In the genomic region with DNA sequence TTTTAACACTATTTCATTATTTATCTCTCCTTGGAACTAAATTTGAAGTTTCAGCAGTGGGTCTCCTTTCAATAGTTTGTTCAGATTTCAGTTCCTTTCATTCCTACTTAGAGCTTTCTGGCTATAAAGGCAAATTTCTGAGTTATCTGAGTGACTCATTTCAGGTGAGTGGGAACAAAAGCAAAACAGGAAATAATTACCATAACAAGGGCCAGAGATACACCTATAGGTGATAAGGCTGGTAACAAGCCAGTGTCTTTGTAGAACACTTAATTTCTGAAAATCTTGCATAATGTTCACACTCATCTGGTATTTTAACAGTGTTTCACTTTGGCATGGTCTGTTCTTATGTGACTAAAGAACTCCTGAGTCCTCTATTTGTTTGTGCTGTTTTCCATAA, we compare ENCODE assay signal across 15 cellular contexts.
DNase-seq lines count a peak whose midpoint lies in the region; ATAC-seq and TF ChIP-seq lines count a peak whose summit lies in the region.
"Had no signal": no experiment of that assay in that cellular context is flagged by ENCODE, and none has a peak within 500 bp of the region (broad histone marks: within the 10 kb centered on the region; RNA-seq: fewer than 3 reads in every experiment).

No MANE protein-coding gene starts in this region.

- DNase-seq in activated T-cell treated with anti-CD3 and anti-CD28 coated beads, Interleukin-2, amount 50 U/mL, for 24 hours, result no peak
- DNase-seq in activated T-cell treated with anti-CD3 and anti-CD28 coated beads, Interleukin-2, amount 50 U/mL, for 48 hours, result no peak
- DNase-seq in SW480 (ENCODE audit: low spot score), result peak; percentile 33
- no peak for DNase-seq in endodermal cell
- DNase-seq in stimulated activated naive CD8-positive, alpha-beta T cell treated with anti-CD3 and anti-CD28 coated beads, Interleukin-15, amount 100 ng/mL, for 72 hours, result no peak
- no peak for DNase-seq in aorta
- DNase-seq: amniotic stem cell, COR-L47, NCI-H146, PC-9 had no signal

- no peak overlapping the region for H3K4me3 Mint-ChIP-seq in activated T-cell treated with anti-CD3 and anti-CD28 coated beads, Interleukin-2, amount 50 U/mL, for 24 hours
- no peak overlapping the region for H3K4me3 Mint-ChIP-seq in endodermal cell
- peak overlapping the region; percentile 61 to 62 for H3K4me3 Mint-ChIP-seq in stimulated activated naive CD8-positive, alpha-beta T cell treated with anti-CD3 and anti-CD28 coated beads, Interleukin-15, amount 100 ng/mL, for 72 hours
- H3K4me3 Mint-ChIP-seq: memory B cell had no signal

- no peaks in the 10 kb centered on the region for H3K9me3 ChIP-seq in endodermal cell (ENCODE audit: control insufficient read depth, low read length)
- H3K9me3 ChIP-seq in aorta (ENCODE audit: control insufficient read depth, low read length), result no peaks in the 10 kb centered on the region
- H3K9me3 ChIP-seq: thoracic aorta had no signal

- H3K4me1 Mint-ChIP-seq in activated T-cell treated with anti-CD3 and anti-CD28 coated beads, Interleukin-2, amount 50 U/mL, for 24 hours (ENCODE audit: low read depth), result peaks cover 26% of the 10 kb centered on the region
- peaks cover 14% of the 10 kb centered on the region for H3K4me1 Mint-ChIP-seq in endodermal cell
- H3K4me1 Mint-ChIP-seq in stimulated activated naive CD8-positive, alpha-beta T cell treated with anti-CD3 and anti-CD28 coated beads, Interleukin-15, amount 100 ng/mL, for 72 hours, result peaks cover 22% of the 10 kb centered on the region
- H3K4me1 Mint-ChIP-seq: memory B cell had no signal

- H3K36me3 Mint-ChIP-seq in activated T-cell treated with anti-CD3 and anti-CD28 coated beads, Interleukin-2, amount 50 U/mL, for 24 hours (ENCODE audit: low read depth), result no peaks in the 10 kb centered on the region
- peaks cover 2% of the 10 kb centered on the region for H3K36me3 Mint-ChIP-seq in endodermal cell (ENCODE audit: low read depth)
- H3K36me3 Mint-ChIP-seq: memory B cell had no signal

- H3K27me3 Mint-ChIP-seq in activated T-cell treated with anti-CD3 and anti-CD28 coated beads, Interleukin-2, amount 50 U/mL, for 24 hours, result no peaks in the 10 kb centered on the region
- no peaks in the 10 kb centered on the region for H3K27me3 Mint-ChIP-seq in endodermal cell (ENCODE audit: insufficient read depth)
- no peaks in the 10 kb centered on the region for H3K27me3 Mint-ChIP-seq in stimulated activated naive CD8-positive, alpha-beta T cell treated with anti-CD3 and anti-CD28 coated beads, Interleukin-15, amount 100 ng/mL, for 72 hours
- H3K27me3 Mint-ChIP-seq: memory B cell had no signal

- H3K4me3 ChIP-seq in endodermal cell (ENCODE audit: low read length) (no peak overlapping the region), aorta (ENCODE audit: low read length in 2 of 2) (no peak overlapping the region)
- H3K4me3 ChIP-seq: PC-9, skin epidermis, thoracic aorta had no signal

- intact Hi-C loops in aorta (cut with DNase I), result no loop called here

- ATAC-seq in stimulated activated naive CD8-positive, alpha-beta T cell treated with anti-CD3 and anti-CD28 coated beads, Interleukin-15, amount 100 ng/mL, for 72 hours, result peak; percentile 90
- ATAC-seq in aorta (ENCODE audit: low FRiP score) (no peak), HG03378 (IDR thresholded peaks at IDR 0.05; ENCODE audit: unreplicated experiment) (no peak), GM21529 (IDR thresholded peaks at IDR 0.05; ENCODE audit: unreplicated experiment) (no peak)

- peak overlapping the region; percentile 60 for H3K27ac Mint-ChIP-seq in activated T-cell treated with anti-CD3 and anti-CD28 coated beads, Interleukin-2, amount 50 U/mL, for 24 hours
- peak overlapping the region; percentile 81 for H3K27ac Mint-ChIP-seq in endodermal cell
- H3K27ac Mint-ChIP-seq in stimulated activated naive CD8-positive, alpha-beta T cell treated with anti-CD3 and anti-CD28 coated beads, Interleukin-15, amount 100 ng/mL, for 72 hours, result peak overlapping the region; percentile 7 to 84
- H3K27ac Mint-ChIP-seq: memory B cell had no signal

- no peaks in the 10 kb centered on the region for H3K9me3 Mint-ChIP-seq in activated T-cell treated with anti-CD3 and anti-CD28 coated beads, Interleukin-2, amount 50 U/mL, for 24 hours
- H3K9me3 Mint-ChIP-seq in endodermal cell, result peaks cover 21% of the 10 kb centered on the region
- peaks cover 0 to 7% of the 10 kb centered on the region in 2 donors for H3K9me3 Mint-ChIP-seq in stimulated activated naive CD8-positive, alpha-beta T cell treated with anti-CD3 and anti-CD28 coated beads, Interleukin-15, amount 100 ng/mL, for 72 hours

- H3K9ac ChIP-seq in endodermal cell (ENCODE audit: extremely low read depth, low read length, poor library complexity, severe bottlenecking), result no peak overlapping the region

- H3K4me1 ChIP-seq in endodermal cell (ENCODE audit: control insufficient read depth, insufficient read depth, low read length) (no peaks in the 10 kb centered on the region), aorta (ENCODE audit: control insufficient read depth in 1 of 2, insufficient read depth in 2 of 2, low read length in 2 of 2) (no peaks in the 10 kb centered on the region)

- H3K27ac ChIP-seq in endodermal cell (ENCODE audit: low read depth, low read length), result no peak overlapping the region
- H3K27ac ChIP-seq in aorta (ENCODE audit: low read depth in 1 of 2, low read length in 2 of 2), result no peak overlapping the region
- H3K27ac ChIP-seq: PC-9, thoracic aorta had no signal

- no peak for TF ChIP-seq CTCF in endodermal cell (conservative IDR thresholded peaks at IDR 0.05)

- H3K36me3 ChIP-seq in endodermal cell (ENCODE audit: control insufficient read depth, insufficient read depth, low read length) (no peaks in the 10 kb centered on the region), aorta (ENCODE audit: control insufficient read depth in 1 of 2, insufficient read depth in 2 of 2, low read length in 1 of 2) (no peaks in the 10 kb centered on the region)
- H3K36me3 ChIP-seq: thoracic aorta had no signal

- H3K27me3 ChIP-seq in endodermal cell (ENCODE audit: control insufficient read depth, insufficient read depth, low read length, poor library complexity, severe bottlenecking) (no peaks in the 10 kb centered on the region), aorta (ENCODE audit: control insufficient read depth in 1 of 2, insufficient read depth in 2 of 2, low read length in 1 of 2) (no peaks in the 10 kb centered on the region)

Comparison
In these comparisons a context has a peak if more than half of its experiments do, and no peak if none do; other contexts are left out.
1. H3K4me3 Mint-ChIP-seq: peak in stimulated activated naive CD8-positive, alpha-beta T cell treated with anti-CD3 and anti-CD28 coated beads, Interleukin-15, amount 100 ng/mL, for 72 hours (2 of 2); none in activated T-cell treated with anti-CD3 and anti-CD28 coated beads, Interleukin-2, amount 50 U/mL, for 24 hours (single experiment) and endodermal cell (single experiment).
2. Peak in every context shown above with its lines, with median percentiles within 50 percentile points of each other: H3K27ac Mint-ChIP-seq.